Comparison of ENCODE assay signal across 8 cellular contexts in the genomic region with DNA sequence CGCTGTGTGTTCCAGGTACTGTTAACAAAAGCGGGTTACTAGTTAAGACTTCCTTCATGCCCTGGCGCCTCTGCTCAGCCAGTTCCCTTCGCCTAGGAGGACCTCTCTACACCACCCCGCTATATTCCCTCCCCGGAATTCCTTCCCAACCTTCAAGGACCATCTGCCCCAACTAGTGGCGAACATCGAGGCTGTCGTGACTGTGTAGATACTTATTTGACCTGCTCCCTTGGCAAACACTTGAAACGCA. TPM values are rescaled to one million over a fixed set of nuclear protein-coding genes. Genes with fewer than 3 reads are reported as not detected.
DNase-seq lines count a peak whose midpoint lies in the region; ATAC-seq, FAIRE-seq and TF ChIP-seq lines count a peak whose summit lies in the region.

No MANE protein-coding gene starts in this region.

- no peaks in the 10 kb centered on the region for H3K27me3 Mint-ChIP-seq in type B pancreatic cell

- peaks cover 8% of the 10 kb centered on the region for H3K36me3 Mint-ChIP-seq in type B pancreatic cell

- no peaks in the 10 kb centered on the region for H4K20me1 ChIP-seq in Loucy (ENCODE audit: insufficient read depth, low read length, poor library complexity, severe bottlenecking)

- H3F3A ChIP-seq in Loucy (ENCODE audit: low read depth): no peaks in the 10 kb centered on the region

- peak overlapping the region; percentile 94 for H3K9ac ChIP-seq in Loucy (ENCODE audit: low read depth, low read length, poor library complexity, severe bottlenecking)

- peak; percentile 28 for ATAC-seq in GM21737 (IDR thresholded peaks at IDR 0.05; ENCODE audit: unreplicated experiment)

- H3K4me2 ChIP-seq in Loucy (ENCODE audit: low read depth, low read length, poor library complexity, severe bottlenecking): peak overlapping the region; percentile 73

- H3K9me2 ChIP-seq in Loucy (replicated peaks; ENCODE audit: low read depth, low read length): no peaks in the 10 kb centered on the region

- TF ChIP-seq CTCF in Loucy (conservative IDR thresholded peaks at IDR 0.05; ENCODE audit: low read length) (no peak), bronchial epithelial cell (IDR thresholded peaks at IDR 0.05; ENCODE audit: insufficient read depth, low read length, severe bottlenecking) (peak; percentile 20), lower leg skin (IDR thresholded peaks at IDR 0.05) (no peak), type B pancreatic cell (conservative IDR thresholded peaks at IDR 0.05) (no peak)

- H2AFZ ChIP-seq in Loucy (ENCODE audit: low read length): peak overlapping the region; percentile 76

- no peaks in the 10 kb centered on the region for H3K9me3 ChIP-seq in Loucy (ENCODE audit: insufficient read depth, low read depth, low read length)

- H3K36me3 ChIP-seq in Loucy (ENCODE audit: insufficient read depth, low read length) (no peaks in the 10 kb centered on the region), bronchial epithelial cell (ENCODE audit: control insufficient read depth, insufficient read depth, low read length) (peaks cover 1% of the 10 kb centered on the region)

- H3K4me3 Mint-ChIP-seq in type B pancreatic cell: peak overlapping the region; percentile 92

- no peaks in the 10 kb centered on the region for H3K9me3 Mint-ChIP-seq in type B pancreatic cell

- H3K27ac Mint-ChIP-seq in type B pancreatic cell: peak overlapping the region; percentile 100

- WGBS in lower leg skin, 2 donors: 0% methylated on average over 10 of the region's 10 CpGs

- no peak for FAIRE-seq in bronchial epithelial cell (lab: Jason Lieb, UNC)

- DNase-seq in NCI-H510A treated with DMSO at 0.1 percent for 48 hours (lab: John Stamatoyannopoulos, UW): peak; percentile 75
- no peak for DNase-seq in NCI-H510A (lab: John Stamatoyannopoulos, UW)
- DNase-seq in bronchial epithelial cell (ENCODE audit: low read depth): peak; percentile 76
- DNase-seq in lower leg skin (ENCODE audit: low spot score in 2 of 2): no peak
- no peak for DNase-seq in type B pancreatic cell (ENCODE audit: extremely low spot score, unreplicated experiment)
- no peak for DNase-seq in HPDE6-E6E7 (ENCODE audit: extremely low spot score)

- H3K79me2 ChIP-seq in Loucy (ENCODE audit: insufficient read depth, low read length): peaks cover 26% of the 10 kb centered on the region

- H3K4me3 ChIP-seq in Loucy (ENCODE audit: low read length, poor library complexity, severe bottlenecking) (peak overlapping the region; percentile 90), bronchial epithelial cell (ENCODE audit: low read depth, low read length) (peak overlapping the region; percentile 75), lower leg skin (ENCODE audit: low read depth, poor library complexity, severe bottlenecking) (peak overlapping the region; percentile 84)

- no peak for TF ChIP-seq POLR2A in lower leg skin (IDR thresholded peaks at IDR 0.05)

- H3K4me1 ChIP-seq in Loucy (ENCODE audit: insufficient read depth, low read length, poor library complexity, severe bottlenecking): peaks cover 15% of the 10 kb centered on the region

- intact Hi-C loops in lower leg skin (cut with DNase I; ENCODE audit: low total_unique reads): no loop called here

- H3K27me3 ChIP-seq in Loucy (ENCODE audit: insufficient read depth, low read length, poor library complexity, severe bottlenecking) (no peaks in the 10 kb centered on the region), bronchial epithelial cell (ENCODE audit: control insufficient read depth, insufficient read depth, low read length) (no peaks in the 10 kb centered on the region)

- peaks cover 9% of the 10 kb centered on the region for H3K4me1 Mint-ChIP-seq in type B pancreatic cell (ENCODE audit: unreplicated experiment)

RNA-seq across cellular contexts. Expression of gene BCL2L13, which starts 0.5 kb away (rescaled TPM):
- total RNA-seq in bronchial epithelial cell (48.4 and 54.3 TPM in 2 replicates), lower leg skin (10 to 100 TPM; 63.0 to 71.2 (median 67.5) TPM), type B pancreatic cell (ENCODE audit: low replicate concordance) (32.5 and 42.8 TPM in 2 replicates)

RNA-seq across cellular contexts. Expression of gene ATP6V1E1, which starts 9.6 kb away (rescaled TPM):
- 119 and 146 TPM in 2 replicates for total RNA-seq in bronchial epithelial cell
- total RNA-seq in lower leg skin: 100 to 1,000 TPM; 113 to 136 (median 125) TPM
- total RNA-seq in type B pancreatic cell (ENCODE audit: low replicate concordance): 64.2 and 77.3 TPM in 2 replicates

Comparison
In these comparisons a context has a peak if more than half of its experiments do, and no peak if none do; other contexts are left out.
1. DNase-seq: peak in NCI-H510A treated with DMSO at 0.1 percent for 48 hours (single experiment) and bronchial epithelial cell (single experiment); none in NCI-H510A (single experiment), lower leg skin (0 of 2), type B pancreatic cell (single experiment) and HPDE6-E6E7 (single experiment).
2. Peak in every context shown above with its lines, with median percentiles within 50 percentile points of each other: H3K4me3 ChIP-seq.